ENCODE assay signal across 7 cellular contexts in the genomic region with DNA sequence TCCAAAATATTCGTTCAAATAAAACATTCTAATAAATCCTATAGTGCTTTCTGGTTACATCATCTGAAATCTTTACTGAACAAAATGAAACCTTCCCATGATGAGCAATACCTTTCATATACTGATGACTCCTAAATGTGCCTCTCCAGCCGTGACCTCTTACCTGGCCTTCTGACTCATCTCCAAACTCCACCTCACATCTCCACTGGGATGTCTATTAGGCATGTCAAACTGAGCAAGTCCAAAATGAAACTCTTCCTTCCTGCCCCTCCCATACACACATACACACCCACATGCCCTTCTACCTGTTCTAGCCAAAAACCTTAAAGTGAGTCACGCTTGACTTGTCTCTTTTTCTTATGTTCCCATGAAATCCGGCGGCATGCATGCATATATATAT. TPM values are rescaled to one million over a fixed set of nuclear protein-coding genes. Genes with fewer than 3 reads are reported as not detected.
A peak's percentile ranks its signal among the peaks of the same experiment; 100 is the strongest.
DNase-seq lines count a peak whose midpoint lies in the region; ATAC-seq and TF ChIP-seq lines count a peak whose summit lies in the region.

No MANE protein-coding gene starts in this region.

- H3K27me3 Mint-ChIP-seq in activated CD8-positive, alpha-beta T cell treated with anti-CD3 and anti-CD28 coated beads, Interleukin-2, amount 10 ng/mL, durations not matched to agents 7 days and 5 days (ENCODE audit: low read depth), result no peaks in the 10 kb centered on the region

- TF ChIP-seq POLR2A in tibial nerve (IDR thresholded peaks at IDR 0.05) (no peak), ovary (IDR thresholded peaks at IDR 0.05) (no peak)

- POLR2A ChIA-PET in activated CD8-positive, alpha-beta T cell treated with anti-CD3 and anti-CD28 coated beads, Interleukin-2, amount 10 ng/mL, durations not matched to agents 7 days and 5 days (lab: Charles Lee), result no interaction called here

- no peaks in the 10 kb centered on the region for H3K9me3 ChIP-seq in tibial nerve
- no peaks in the 10 kb centered on the region for H3K9me3 ChIP-seq in ovary

- CTCF ChIA-PET in activated CD8-positive, alpha-beta T cell treated with anti-CD3 and anti-CD28 coated beads, Interleukin-2, amount 10 ng/mL, durations not matched to agents 7 days and 5 days (lab: Charles Lee), result no interaction called here

- TF ChIP-seq CTCF in tibial nerve (IDR thresholded peaks at IDR 0.05), result no peak
- TF ChIP-seq CTCF in ovary (IDR thresholded peaks at IDR 0.05), result no peak

- H3K36me3 ChIP-seq in tibial nerve (peaks cover 0 to 18% (median 0%) of the 10 kb centered on the region in 3 donors), ovary (no peaks in the 10 kb centered on the region)

- peaks cover 6% of the 10 kb centered on the region for H3K36me3 Mint-ChIP-seq in activated CD8-positive, alpha-beta T cell treated with anti-CD3 and anti-CD28 coated beads, Interleukin-2, amount 10 ng/mL, durations not matched to agents 7 days and 5 days (ENCODE audit: low read depth)

- no peak overlapping the region for H3K4me3 Mint-ChIP-seq in activated CD8-positive, alpha-beta T cell treated with anti-CD3 and anti-CD28 coated beads, Interleukin-2, amount 10 ng/mL, durations not matched to agents 7 days and 5 days

- H3K9me3 Mint-ChIP-seq in activated CD8-positive, alpha-beta T cell treated with anti-CD3 and anti-CD28 coated beads, Interleukin-2, amount 10 ng/mL, durations not matched to agents 7 days and 5 days (ENCODE audit: insufficient read depth), result no peaks in the 10 kb centered on the region

- H3K4me1 ChIP-seq in tibial nerve (no peaks in the 10 kb centered on the region), ovary (ENCODE audit: insufficient read depth) (no peaks in the 10 kb centered on the region)

- H3K4me1 Mint-ChIP-seq in activated CD8-positive, alpha-beta T cell treated with anti-CD3 and anti-CD28 coated beads, Interleukin-2, amount 10 ng/mL, durations not matched to agents 7 days and 5 days (ENCODE audit: low read depth), result peaks cover 11% of the 10 kb centered on the region

- TF ChIP-seq EP300 in tibial nerve (IDR thresholded peaks at IDR 0.05) (no peak), ovary (IDR thresholded peaks at IDR 0.05) (no peak)

- intact Hi-C loops in ovary (cut with DNase I), result no loop called here

- H3K27ac ChIP-seq in tibial nerve, result no peak overlapping the region
- H3K27ac ChIP-seq in ovary, result no peak overlapping the region

- peak; percentile 74 for ATAC-seq in GM19372 (IDR thresholded peaks at IDR 0.05; ENCODE audit: low read depth, unreplicated experiment)
- peak; percentile 96 for ATAC-seq in HG03060 (IDR thresholded peaks at IDR 0.05; ENCODE audit: low read depth, unreplicated experiment)
- ATAC-seq in activated CD8-positive, alpha-beta T cell treated with anti-CD3 and anti-CD28 coated beads, Interleukin-2, amount 10 ng/mL, durations not matched to agents 7 days and 5 days, result peak; percentile 49

- H3K27me3 ChIP-seq in tibial nerve, result no peaks in the 10 kb centered on the region
- no peaks in the 10 kb centered on the region for H3K27me3 ChIP-seq in ovary

- 91 to 94% methylated on average over 5 of the region's 5 CpGs for WGBS in tibial nerve, 2 donors
- WGBS in ovary, 3 donors, result 91 to 96% (median 94%) methylated on average over 5 of the region's 5 CpGs

- H3K4me3 ChIP-seq in tibial nerve (no peak overlapping the region), ovary (no peak overlapping the region)

- peak overlapping the region; percentile 40 for H3K27ac Mint-ChIP-seq in activated CD8-positive, alpha-beta T cell treated with anti-CD3 and anti-CD28 coated beads, Interleukin-2, amount 10 ng/mL, durations not matched to agents 7 days and 5 days

- DNase-seq in activated CD8-positive, alpha-beta T cell treated with anti-CD3 and anti-CD28 coated beads, Interleukin-2, amount 10 ng/mL, durations not matched to agents 7 days and 5 days, result no peak
- DNase-seq in stimulated activated CD4-positive, alpha-beta T cell treated with anti-CD3 and anti-CD28 coated beads, Interleukin-4, amount 100 ng/mL, for 24 hours, result peak; percentile 70
- DNase-seq in tibial nerve (ENCODE audit: low spot score in 2 of 2), result no peak
- DNase-seq in MV-4-11 (lab: John Stamatoyannopoulos, UW), result no peak
- DNase-seq in ovary, result no peak

RNA-seq across cellular contexts. Expression of a gene that starts 22.9 kb away (rescaled TPM):
- 1 to 10 TPM; 2.2 to 3.9 TPM for total RNA-seq in activated CD8-positive, alpha-beta T cell treated with anti-CD3 and anti-CD28 coated beads, Interleukin-2, amount 10 ng/mL, durations not matched to agents 7 days and 5 days
- total RNA-seq in tibial nerve (10 to 100 TPM; 14.3 to 25.5 (median 22.0) TPM), ovary (10 to 100 TPM in 4 of 7 donors, 1 to 10 TPM in 3; 7.4 to 19.4 (median 11.2) TPM)
- 10 to 100 TPM in 1 of 2 donors, 1 to 10 TPM in 1; 4.0 to 11.2 TPM for polyA plus RNA-seq in ovary
